ENCODE assay signal across 8 cellular contexts in genomic region chr9:99807276-99807852, GRCh38. TPM values are rescaled to one million over a fixed set of nuclear protein-coding genes. Genes with fewer than 3 reads are reported as not detected.
DNase-seq lines count a peak whose midpoint lies in the region; ATAC-seq, FAIRE-seq and TF ChIP-seq lines count a peak whose summit lies in the region.

No MANE protein-coding gene starts in this region.

- ATAC-seq in HG02571 (IDR thresholded peaks at IDR 0.05; ENCODE audit: unreplicated experiment) = no peak

- H3K36me3 ChIP-seq in SJSA1 (no peaks in the 10 kb centered on the region), spleen (no peaks in the 10 kb centered on the region)

- TF ChIP-seq CTCF in C4-2B (conservative IDR thresholded peaks at IDR 0.05) = peak; percentile 85
- peak; percentile 74 for TF ChIP-seq CTCF in LNCAP (IDR thresholded peaks at IDR 0.05)
- TF ChIP-seq CTCF in spleen (IDR thresholded peaks at IDR 0.05 in 8 of 11, conservative IDR thresholded peaks at IDR 0.05 in 3 of 11) = peak; percentile 34 to 90 (median 79)

- H3K27me3 ChIP-seq in SJSA1 (replicated peaks) (no peaks in the 10 kb centered on the region), spleen (replicated peaks in 1 of 7) (no peaks in the 10 kb centered on the region)

- no peak for TF ChIP-seq POLR2A in spleen (IDR thresholded peaks at IDR 0.05)

- no peak for DNase-seq in GM19239 (ENCODE audit: insufficient read length, low spot score)
- peak; percentile 46 to 49 for DNase-seq in SJSA1 (ENCODE audit: low read depth in 1 of 2, low spot score in 2 of 2)
- DNase-seq in amniotic stem cell (lab: John Stamatoyannopoulos, UW) = peak; percentile 12
- DNase-seq in hepatic stellate cell (ENCODE audit: low spot score) = peak; percentile 52
- DNase-seq in spleen = peak; percentile 81

- peak; percentile 88 for FAIRE-seq in GM19239 (lab: Jason Lieb, UNC)

- 25 to 30% (median 29%) methylated on average over 4 of the region's 4 CpGs for WGBS in spleen, 5 donors

- H3K4me1 ChIP-seq in SJSA1 (replicated peaks) = no peaks in the 10 kb centered on the region
- peaks cover 0 to 10% (median 4%) of the 10 kb centered on the region in 6 donors for H3K4me1 ChIP-seq in spleen

- intact Hi-C loops in spleen (cut with DNase I; ENCODE audit: low total_unique reads) = loop anchor here (5.0 kb wide), 1 partner anchor 205 kb away; no protein-coding TSS in a partner anchor

- H3K27ac ChIP-seq in C4-2B = no peak overlapping the region
- no peak overlapping the region for H3K27ac ChIP-seq in SJSA1
- H3K27ac ChIP-seq in spleen = no peak overlapping the region

- H3K9me3 ChIP-seq in SJSA1 (replicated peaks) = no peaks in the 10 kb centered on the region
- no peaks in the 10 kb centered on the region for H3K9me3 ChIP-seq in spleen

- H3K4me3 ChIP-seq in SJSA1 (no peak overlapping the region), spleen (no peak overlapping the region)

RNA-seq across cellular contexts. Expression of gene NR4A3, which starts 14.3 kb away (rescaled TPM):
- total RNA-seq in SJSA1 (2014; rRNA removed; shearing (Covaris generic)) = 0.24 TPM in 1 of 2 replicates, not detected in the other
- total RNA-seq in spleen = 1 to 10 TPM in 5 of 7 donors, under 1 TPM in 2; 0.32 to 6.7 (median 2.8) TPM
- 1 to 10 TPM; 1.1 to 1.8 (median 1.2) TPM for polyA plus RNA-seq in spleen
